In the genomic region with DNA sequence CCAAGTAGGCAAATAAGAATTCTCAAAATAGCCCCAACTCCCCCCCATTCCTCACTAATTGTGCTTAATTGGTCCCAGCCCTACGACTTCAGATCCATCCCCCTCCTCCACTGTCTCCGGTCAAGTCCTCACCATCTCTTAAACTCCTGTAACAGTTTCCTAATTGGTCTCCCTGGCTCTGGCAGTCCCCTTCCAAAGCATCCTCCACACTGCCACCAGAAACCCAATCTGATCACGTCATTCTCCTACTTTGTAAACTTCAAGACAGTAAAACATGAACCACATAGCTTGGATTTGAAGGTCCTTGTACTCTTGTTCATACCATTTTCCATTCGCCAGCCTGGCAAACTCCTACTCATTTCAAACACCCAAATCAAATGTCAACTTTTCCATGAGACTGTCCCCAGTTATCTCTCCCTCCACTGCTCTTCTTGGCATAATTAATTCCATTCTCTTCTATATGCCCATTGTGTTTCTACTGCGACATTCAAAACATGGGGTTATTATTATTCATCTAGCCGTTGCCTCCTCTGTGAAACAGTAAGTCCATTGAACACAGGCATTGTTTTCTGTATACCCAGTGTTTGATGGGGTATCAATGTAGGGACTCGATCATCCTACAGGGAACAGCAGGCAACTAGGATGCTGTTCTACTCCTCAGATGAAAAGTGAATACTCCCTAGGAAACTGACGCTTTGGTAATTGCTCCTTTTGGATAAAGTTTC, we compare ENCODE assay signal across 24 cellular contexts.
"Had no signal": no experiment of that assay in that cellular context is flagged by ENCODE, and none has a peak within 500 bp of the region (broad histone marks: within the 10 kb centered on the region; RNA-seq: fewer than 3 reads in every experiment).

No MANE protein-coding gene starts in this region.

- H3K9me3 ChIP-seq: ascending aorta, gastrocnemius medialis, lower lobe of right lung, prostate gland, right atrium auricular region, testis had no signal

- DNase-seq: activated CD4-positive, alpha-beta T cell treated with anti-CD3 and anti-CD28 coated beads, Interleukin-2, amount 50 U/mL, for 1 hour; activated CD4-positive, CD25-positive, alpha-beta regulatory T cell treated with anti-CD3 and anti-CD28 coated beads, Interleukin-2, amount 50 U/mL, for 72 hours; activated T-cell treated with anti-CD3 and anti-CD28 coated beads, Interleukin-2, amount 50 U/mL, for 1 hour; brain microvascular endothelial cell; central memory CD4-positive, alpha-beta T cell; effector memory CD8-positive, alpha-beta T cell; gastrocnemius medialis; lower lobe of right lung; natural killer cell; stimulated activated CD4-positive, alpha-beta T cell treated with anti-CD3 and anti-CD28 coated beads, Interleukin-4, amount 100 ng/mL, for 4 hours; stimulated activated naive CD8-positive, alpha-beta T cell treated with anti-CD3 and anti-CD28 coated beads, Interleukin-15, Interleukin-2, amounts not matched to agents 100 U/mL and 50 U/mL, for 24 hours; testis; WERI-Rb-1 had no signal

- FAIRE-seq: colon, endothelial cell of umbilical vein, keratinocyte, TTC549 had no signal

- H3K27ac ChIP-seq: ascending aorta, brain microvascular endothelial cell, gastrocnemius medialis, lower lobe of right lung, prostate gland, right atrium auricular region, testis, WERI-Rb-1 had no signal

- H3K27me3 ChIP-seq: ascending aorta, brain microvascular endothelial cell, gastrocnemius medialis, right atrium auricular region, testis had no signal

- H3K4me1 ChIP-seq: ascending aorta, gastrocnemius medialis, lower lobe of right lung, prostate gland, right atrium auricular region, testis had no signal

- H3K4me3 ChIP-seq: ascending aorta, gastrocnemius medialis, lower lobe of right lung, prostate gland, right atrium auricular region, testis had no signal

- ATAC-seq: activated naive CD4-positive, alpha-beta T cell treated with anti-CD3 and anti-CD28 coated beads, Interleukin-2, amount 50 U/mL, for 72 hours; effector memory CD8-positive, alpha-beta T cell; esophagus mucosa; gastrocnemius medialis; left lobe of liver; lower lobe of right lung; natural killer cell; SK-N-SH treated with all-trans-retinoic acid at 6 μM for 48 hours; stimulated activated naive CD8-positive, alpha-beta T cell treated with anti-CD3 and anti-CD28 coated beads, Interleukin-15, Interleukin-2, amounts not matched to agents 100 U/mL and 50 U/mL, for 24 hours had no signal

- H3K36me3 ChIP-seq: ascending aorta, brain microvascular endothelial cell, gastrocnemius medialis, lower lobe of right lung, prostate gland, right atrium auricular region, WERI-Rb-1 had no signal
